Comparison of ENCODE assay signal across 3 cellular contexts in genomic region chr5:493758-494157, GRCh38.
TF ChIP-seq lines count a peak whose summit lies in the region.

No MANE protein-coding gene starts in this region.

TF ChIP-seq in SK-N-SH treated with all-trans-retinoic acid at 6 μM for 48 hours, 23 proteins besides CTCF, POLR2A, EP300 and RAD21:
- TF ChIP-seq ZFP30 (CRISPR knock-in tag; IDR thresholded peaks at IDR 0.05) (no peak), CREB5 (CRISPR knock-in tag; IDR thresholded peaks at IDR 0.05; ENCODE audit: low read depth) (no peak), SNAI2 (CRISPR knock-in tag; IDR thresholded peaks at IDR 0.05) (no peak), TOX (CRISPR knock-in tag; IDR thresholded peaks at IDR 0.05; ENCODE audit: borderline replicate concordance) (no peak), ZNF8 (CRISPR knock-in tag; IDR thresholded peaks at IDR 0.05) (no peak), ZC3H10 (CRISPR knock-in tag; IDR thresholded peaks at IDR 0.05) (no peak), CSRNP3 (CRISPR knock-in tag; IDR thresholded peaks at IDR 0.05) (no peak), TCF4 (CRISPR knock-in tag; IDR thresholded peaks at IDR 0.05; ENCODE audit: borderline replicate concordance) (no peak), ARNTL (CRISPR knock-in tag; IDR thresholded peaks at IDR 0.05; ENCODE audit: borderline replicate concordance, low read depth) (no peak), POU6F1 (CRISPR knock-in tag; IDR thresholded peaks at IDR 0.05; ENCODE audit: borderline replicate concordance, low read depth) (no peak), OSR1 (CRISPR knock-in tag; IDR thresholded peaks at IDR 0.05) (no peak)

TF ChIP-seq in SK-N-SH, 30 proteins besides CTCF, POLR2A, EP300 and RAD21:
- TF ChIP-seq MAX (IDR thresholded peaks at IDR 0.05; ENCODE audit: low read depth) = no peak
- no peak for TF ChIP-seq ZBTB33 (IDR thresholded peaks at IDR 0.05; ENCODE audit: borderline replicate concordance, low read depth)
- no peak for TF ChIP-seq GATA2 (CRISPR knock-in tag; IDR thresholded peaks at IDR 0.05)
- TF ChIP-seq GABPA (IDR thresholded peaks at IDR 0.05; ENCODE audit: low read depth) = no peak
- no peak for TF ChIP-seq PBX3 (IDR thresholded peaks at IDR 0.05)
- TF ChIP-seq IRF3 (IDR thresholded peaks at IDR 0.05; ENCODE audit: low read depth, low read length) = no peak
- TF ChIP-seq SMC3 (IDR thresholded peaks at IDR 0.05; ENCODE audit: low read depth, low read length) = no peak
- TF ChIP-seq USF1 (IDR thresholded peaks at IDR 0.05; ENCODE audit: borderline replicate concordance, low read depth) = no peak
- TF ChIP-seq RFX5 (IDR thresholded peaks at IDR 0.05; ENCODE audit: low read length) = no peak
- TF ChIP-seq NRF1 (IDR thresholded peaks at IDR 0.05; ENCODE audit: low read depth, low read length) = no peak
- no peak for TF ChIP-seq MXI1 (IDR thresholded peaks at IDR 0.05; ENCODE audit: low read depth, low read length)
- no peak for TF ChIP-seq RXRA (IDR thresholded peaks at IDR 0.05; ENCODE audit: borderline replicate concordance, low read depth)
- TF ChIP-seq MEF2A (IDR thresholded peaks at IDR 0.05; ENCODE audit: borderline replicate concordance, low read depth) = no peak
- TF ChIP-seq FOXJ3 (CRISPR knock-in tag; IDR thresholded peaks at IDR 0.05) = no peak
- TF ChIP-seq TEAD4 (IDR thresholded peaks at IDR 0.05; ENCODE audit: borderline replicate concordance, insufficient read depth) = no peak
- no peak for TF ChIP-seq EZH2phosphoT487 (IDR thresholded peaks at IDR 0.05; ENCODE audit: borderline replicate concordance, low read depth)
TF ChIP-seq in SK-N-SH: peak in this region for 0.

TF ChIP-seq in H1, 55 proteins besides CTCF, POLR2A, EP300 and RAD21:
- TF ChIP-seq PHF8 (conservative IDR thresholded peaks at IDR 0.05; ENCODE audit: low read depth, low read length) (no peak), TBP (IDR thresholded peaks at IDR 0.05; ENCODE audit: low read depth, low read length) (no peak), SAP30 (IDR thresholded peaks at IDR 0.05; ENCODE audit: insufficient read depth, insufficient replicate concordance, low read length) (no peak), MAX (IDR thresholded peaks at IDR 0.05) (no peak)
